Comparison of ENCODE assay signal across 9 cellular contexts in genomic region chr11:126391970-126392637, GRCh38. TPM values are rescaled to one million over a fixed set of nuclear protein-coding genes. Genes with fewer than 3 reads are reported as not detected.
DNase-seq lines count a peak whose midpoint lies in the region; ATAC-seq and TF ChIP-seq lines count a peak whose summit lies in the region.
"Had no signal": no experiment of that assay in that cellular context is flagged by ENCODE, and none has a peak within 500 bp of the region (broad histone marks: within the 10 kb centered on the region; RNA-seq: fewer than 3 reads in every experiment).

No MANE protein-coding gene starts in this region.

- H3K27ac ChIP-seq in AG04450 (ENCODE audit: low read depth, low read length) (no peak overlapping the region), osteoblast (ENCODE audit: low read depth, low read length) (no peak overlapping the region)
- H3K27ac ChIP-seq: C4-2B had no signal

- TF ChIP-seq CTCF in AG04450 (IDR thresholded peaks at IDR 0.05; ENCODE audit: low read depth, low read length) = 0 out of 2 replicates have a peak, but pooled peaks have one; percentile 7
- peak; percentile 11 for TF ChIP-seq CTCF in osteoblast (IDR thresholded peaks at IDR 0.05; ENCODE audit: extremely low read depth, low read depth, low read length)

- POLR2A ChIA-PET in AG04450 (lab: Yijun Ruan, JAX) = no interaction called here

- DNase-seq in AG04450 (ENCODE audit: low read depth, low spot score) (no peak), MG63 (peak; percentile 76), dermis blood vessel endothelial cell (peak; percentile 23), osteoblast (ENCODE audit: insufficient read length, low spot score, missing footprints) (no peak), NCI-H1436 treated with DMSO at 0.1 percent for 48 hours (lab: John Stamatoyannopoulos, UW) (no peak)
- DNase-seq in activated T-cell treated with anti-CD3 and anti-CD28 coated beads, Interleukin-2, amount 50 U/mL, for 48 hours = no peak
- DNase-seq in activated naive CD4-positive, alpha-beta T cell treated with anti-CD3 and anti-CD28 coated beads, Interleukin-2, amount 10 ng/mL, durations not matched to agents 7 days and 5 days = no peak

- no peak overlapping the region for H3K27ac Mint-ChIP-seq in activated naive CD4-positive, alpha-beta T cell treated with anti-CD3 and anti-CD28 coated beads, Interleukin-2, amount 10 ng/mL, durations not matched to agents 7 days and 5 days

- peaks cover 24% of the 10 kb centered on the region for H4K20me1 ChIP-seq in osteoblast (ENCODE audit: insufficient read depth, low read length)

- no peak overlapping the region for H3K4me3 ChIP-seq in AG04450 (ENCODE audit: low read depth, low read length)
- H3K4me3 ChIP-seq in MG63 = no peak overlapping the region
- no peak overlapping the region for H3K4me3 ChIP-seq in osteoblast (ENCODE audit: insufficient read depth, low read length)

- peaks cover 21% of the 10 kb centered on the region for H3K79me2 ChIP-seq in osteoblast (ENCODE audit: insufficient read depth, low read length)

- no peak overlapping the region for H3K4me2 ChIP-seq in osteoblast (ENCODE audit: insufficient read depth, low read length)

- no peaks in the 10 kb centered on the region for H3K4me1 ChIP-seq in osteoblast (ENCODE audit: insufficient read depth, low read length)

- no peak overlapping the region for H3K4me3 Mint-ChIP-seq in activated naive CD4-positive, alpha-beta T cell treated with anti-CD3 and anti-CD28 coated beads, Interleukin-2, amount 10 ng/mL, durations not matched to agents 7 days and 5 days

- CTCF ChIA-PET in AG04450 (lab: Charles Lee) = no interaction called here
- CTCF ChIA-PET in activated naive CD4-positive, alpha-beta T cell treated with anti-CD3 and anti-CD28 coated beads, Interleukin-2, amount 10 ng/mL, durations not matched to agents 7 days and 5 days (lab: Charles Lee) = interaction anchor here (0.6 to 1.0 kb wide), 4 partner anchors 14 to 89 kb away, joined by 3 to 5 read pairs (median 3); no protein-coding TSS in a partner anchor

- ATAC-seq in GM21367 (IDR thresholded peaks at IDR 0.05; ENCODE audit: unreplicated experiment) = peak; percentile 76

- H3K27me3 ChIP-seq in AG04450 (ENCODE audit: control insufficient read depth, insufficient read depth, low read length) (no peaks in the 10 kb centered on the region), MG63 (no peaks in the 10 kb centered on the region), osteoblast (ENCODE audit: insufficient read depth, low read length) (no peaks in the 10 kb centered on the region)

- H3K4me1 Mint-ChIP-seq in activated naive CD4-positive, alpha-beta T cell treated with anti-CD3 and anti-CD28 coated beads, Interleukin-2, amount 10 ng/mL, durations not matched to agents 7 days and 5 days = peaks cover 3% of the 10 kb centered on the region

- H3K9me3 ChIP-seq in AG04450 (ENCODE audit: control insufficient read depth, insufficient read depth, low read length) (no peaks in the 10 kb centered on the region), MG63 (no peaks in the 10 kb centered on the region), osteoblast (ENCODE audit: low read depth, low read length) (no peaks in the 10 kb centered on the region)

- no peak overlapping the region for H2AFZ ChIP-seq in osteoblast (ENCODE audit: low read length)

- no peaks in the 10 kb centered on the region for H3K27me3 Mint-ChIP-seq in activated naive CD4-positive, alpha-beta T cell treated with anti-CD3 and anti-CD28 coated beads, Interleukin-2, amount 10 ng/mL, durations not matched to agents 7 days and 5 days

- H3K36me3 Mint-ChIP-seq in activated naive CD4-positive, alpha-beta T cell treated with anti-CD3 and anti-CD28 coated beads, Interleukin-2, amount 10 ng/mL, durations not matched to agents 7 days and 5 days = no peaks in the 10 kb centered on the region

- H3K36me3 ChIP-seq in MG63 (peaks cover 2% of the 10 kb centered on the region), osteoblast (ENCODE audit: insufficient read depth, low read length) (no peaks in the 10 kb centered on the region)

- no peaks in the 10 kb centered on the region for H3K9me3 Mint-ChIP-seq in activated naive CD4-positive, alpha-beta T cell treated with anti-CD3 and anti-CD28 coated beads, Interleukin-2, amount 10 ng/mL, durations not matched to agents 7 days and 5 days

RNA-seq across cellular contexts. Expression of gene ST3GAL4, which starts 36.6 kb away (rescaled TPM):
- 13.1 and 15.3 TPM in 2 replicates for polyA plus RNA-seq in AG04450 (2011; rRNA removed)
- 15.7 and 19.3 TPM in 2 replicates for polyA minus RNA-seq in AG04450 (2011; rRNA and poly(A)+ RNA removed)
- 44.1 and 57.9 TPM in 2 replicates for total RNA-seq in MG63 (2014; rRNA removed; shearing (Covaris generic); ENCODE audit: low replicate concordance)
- total RNA-seq in dermis blood vessel endothelial cell = 15.8 and 16.1 TPM in 2 replicates
- 11.8 and 13.8 TPM in 2 replicates for total RNA-seq in osteoblast

Comparison
In these comparisons a context has a peak if more than half of its experiments do, and no peak if none do; other contexts are left out.
1. DNase-seq: peak in MG63 (single experiment) and dermis blood vessel endothelial cell (single experiment); none in AG04450 (single experiment), osteoblast (single experiment), activated T-cell treated with anti-CD3 and anti-CD28 coated beads, Interleukin-2, amount 50 U/mL, for 48 hours (0 of 2), activated naive CD4-positive, alpha-beta T cell treated with anti-CD3 and anti-CD28 coated beads, Interleukin-2, amount 10 ng/mL, durations not matched to agents 7 days and 5 days (single experiment) and NCI-H1436 treated with DMSO at 0.1 percent for 48 hours (single experiment).